25 cellular contexts compared by ENCODE assay signal in genomic region chr3:33505027-33505426, GRCh38.
"Had no signal": no experiment of that assay in that cellular context is flagged by ENCODE, and none has a peak within 500 bp of the region (broad histone marks: within the 10 kb centered on the region; RNA-seq: fewer than 3 reads in every experiment).

No MANE protein-coding gene starts in this region.

- H3K27me3 Mint-ChIP-seq: naive B cell had no signal

- DNase-seq: dermis blood vessel endothelial cell; dorsolateral prefrontal cortex; effector CD4-positive, alpha-beta T cell; effector memory CD4-positive, alpha-beta T cell; foreskin melanocyte; gastrocnemius medialis; glutamatergic neuron; head of caudate nucleus; heart right ventricle; hippocampal formation; left cardiac atrium; left lung; left ventricle myocardium superior; lower lobe of right lung; mesenchymal stem cell; mucosa of descending colon; naive B cell had no signal

- H3K9me3 ChIP-seq: esophagus muscularis mucosa, gastrocnemius medialis, left lung, lower lobe of right lung, mucosa of descending colon had no signal

- H3K4me3 Mint-ChIP-seq: mesothelial cell of epicardium had no signal

- H3K4me1 Mint-ChIP-seq: mesothelial cell of epicardium, naive B cell had no signal

- ATAC-seq: gastrocnemius medialis, heart right ventricle, left cardiac atrium, left lung, left ventricle myocardium superior, lower lobe of right lung, mucosa of descending colon had no signal

- H3K27ac ChIP-seq: coronary artery, dorsolateral prefrontal cortex, esophagus muscularis mucosa, gastrocnemius medialis, heart right ventricle, left lung, lower lobe of right lung had no signal

- H3K27me3 ChIP-seq: dorsolateral prefrontal cortex, esophagus muscularis mucosa, gastrocnemius medialis, heart right ventricle, left lung had no signal

- FAIRE-seq: colon, endometrium, endothelial cell of umbilical vein, islet of Langerhans, keratinocyte had no signal

- H3K4me1 ChIP-seq: esophagus muscularis mucosa, gastrocnemius medialis, heart right ventricle, left lung, lower lobe of right lung had no signal

- H3K27ac Mint-ChIP-seq: mesothelial cell of epicardium had no signal

- H3K4me3 ChIP-seq: coronary artery, dorsolateral prefrontal cortex, esophagus muscularis mucosa, gastrocnemius medialis, heart right ventricle, left lung, lower lobe of right lung, mucosa of descending colon had no signal
